Comparison of ENCODE assay signal across 23 cellular contexts in the genomic region with DNA sequence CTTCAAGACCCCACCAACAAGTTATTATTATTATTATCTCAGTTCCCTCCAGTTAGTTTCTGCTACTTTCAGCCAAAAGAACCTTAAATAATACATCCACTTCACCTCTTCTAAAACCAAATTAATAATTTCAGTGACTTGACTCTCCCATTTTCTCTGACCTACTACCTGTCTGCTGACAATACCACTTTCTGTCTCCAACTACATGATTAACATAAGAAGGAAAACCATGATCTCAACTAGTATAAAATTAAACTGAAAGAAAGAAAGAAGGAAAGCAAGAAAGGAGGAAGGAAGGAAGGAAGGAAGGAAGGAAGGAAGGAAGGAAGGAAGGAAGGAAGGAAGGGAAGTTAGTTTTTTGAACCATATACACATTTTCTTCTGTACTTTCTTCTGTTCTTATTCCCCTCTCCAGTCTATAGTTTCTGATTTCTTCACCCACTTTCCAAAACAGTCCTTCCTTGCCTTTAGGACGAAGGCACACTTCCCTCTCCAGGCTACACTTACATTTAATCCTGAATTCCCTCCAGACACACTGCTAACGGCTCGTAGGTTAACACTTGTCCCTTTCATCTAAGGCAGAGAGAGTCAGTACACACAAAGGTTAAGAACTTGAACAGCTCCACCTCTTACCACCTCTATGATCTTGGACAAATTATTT.
DNase-seq lines count a peak whose midpoint lies in the region; ATAC-seq, FAIRE-seq and TF ChIP-seq lines count a peak whose summit lies in the region.
"Had no signal": no experiment of that assay in that cellular context is flagged by ENCODE, and none has a peak within 500 bp of the region (broad histone marks: within the 10 kb centered on the region; RNA-seq: fewer than 3 reads in every experiment).

No MANE protein-coding gene starts in this region.

- no peak overlapping the region for H2BK120ac ChIP-seq in H1 (replicated peaks; ENCODE audit: low read depth, low read length)

- H3K79me1 ChIP-seq in H1 (ENCODE audit: low read depth, low read length), result no peaks in the 10 kb centered on the region

- TF ChIP-seq POLR2A in H1 (IDR thresholded peaks at IDR 0.05; ENCODE audit: control extremely low read depth in 1 of 2, low read depth in 2 of 2, low read length in 2 of 2) (no peak), ovary (IDR thresholded peaks at IDR 0.05) (no peak)

- H4K91ac ChIP-seq in H1 (replicated peaks; ENCODE audit: insufficient read length, low read length), result no peak overlapping the region

- TF ChIP-seq EP300 in H1 (IDR thresholded peaks at IDR 0.05; ENCODE audit: borderline replicate concordance in 1 of 2, low read depth in 2 of 2, low read length in 2 of 2), result no peak
- TF ChIP-seq EP300 in ovary (IDR thresholded peaks at IDR 0.05), result no peak

- H2BK5ac ChIP-seq in H1 (ENCODE audit: low read depth, low read length), result no peak overlapping the region

- H3K4me3 ChIP-seq in BLaER1 (no peak overlapping the region), H1 (ENCODE audit: extremely low read depth in 1 of 4, insufficient read depth in 2 of 4, low read depth in 3 of 4, low read length in 4 of 4) (no peak overlapping the region), ovary (no peak overlapping the region)
- H3K4me3 ChIP-seq: GM12878 had no signal

- WGBS in H1 (ENCODE audit: extremely low coverage in 1 of 2, insufficient coverage in 1 of 2, insufficient read length in 1 of 2, insufficient replicate concordance in 2 of 2, low coverage in 1 of 2, low lambda C conversion rate in 2 of 2, missing lambda C conversion rate in 1 of 2), 2 experiments, result 86% methylated on average over 3 of the region's 3 CpGs; no CpG with 5 or more reads in 1 of the 2 experiments
- WGBS in ovary, 3 donors, result 72 to 82% (median 78%) methylated on average over 3 of the region's 3 CpGs

- no peaks in the 10 kb centered on the region for H3K9me3 ChIP-seq in BLaER1
- no peaks in the 10 kb centered on the region for H3K9me3 ChIP-seq in H1 (ENCODE audit: insufficient read depth in 2 of 2, low read depth in 1 of 2, low read length in 1 of 2)
- no peaks in the 10 kb centered on the region for H3K9me3 ChIP-seq in ovary

- no peaks in the 10 kb centered on the region; the same call in 1 of the 2 replicates for H3K23me2 ChIP-seq in H1 (ENCODE audit: low read depth, low read length)

- no peaks in the 10 kb centered on the region for H3K27me3 ChIP-seq in BLaER1
- H3K27me3 ChIP-seq in H1 (replicated peaks in 1 of 4; ENCODE audit: control insufficient read depth in 3 of 4, extremely low read depth in 1 of 4, insufficient read depth in 3 of 4, low read length in 3 of 4), result no peaks in the 10 kb centered on the region
- H3K27me3 ChIP-seq in ovary, result no peaks in the 10 kb centered on the region

- no peak overlapping the region for H2AK5ac ChIP-seq in H1 (ENCODE audit: low read depth, low read length)

- H2BK12ac ChIP-seq in H1 (ENCODE audit: low read depth, low read length), result no peak overlapping the region

- POLR2A ChIA-PET in H1 (lab: Charles Lee; ENCODE audit: partially characterized antibody), result no interaction called here

- H4K5ac ChIP-seq in H1 (ENCODE audit: insufficient read length, low read depth, low read length), result no peak overlapping the region

- no peaks in the 10 kb centered on the region for H3K79me2 ChIP-seq in H1 (ENCODE audit: control insufficient read depth in 1 of 2, insufficient read depth in 2 of 2, low read length in 2 of 2)

- H2BK20ac ChIP-seq in H1 (ENCODE audit: low read length), result no peak overlapping the region

- DNase-seq in H1 (ENCODE audit: low read depth in 1 of 2, low spot score in 2 of 2) (no peak), ovary (no peak)
- no peak for DNase-seq in activated CD4-positive, CD25-positive, alpha-beta regulatory T cell treated with anti-CD3 and anti-CD28 coated beads, Interleukin-2, amount 50 U/mL, for 72 hours
- DNase-seq: 8988T; AML-193; C1 segment of cervical spinal cord; CD4-positive, alpha-beta memory T cell; CD4-positive, CD25-positive, alpha-beta regulatory T cell; CD8-positive, alpha-beta memory T cell; COR-L47; DMS 273 treated with DMSO at 0.1 percent for 48 hours; DMS153; DMS53; DMS79; DND-41; EL; GDM1 had no signal

- H3K4me2 ChIP-seq in BLaER1 (peak overlapping the region; percentile 16; the same call in 1 of the 2 replicates), H1 (ENCODE audit: insufficient read depth in 1 of 2, low read depth in 2 of 2, low read length in 2 of 2) (no peak overlapping the region)

- no peak overlapping the region for H3K4ac ChIP-seq in H1 (replicated peaks; ENCODE audit: insufficient read length, low read depth, low read length)

- intact Hi-C loops in ovary (cut with DNase I), result no loop called here

- CTCF ChIA-PET in H1 (lab: Charles Lee; ENCODE audit: partially characterized antibody), result interaction anchor here (0.7 to 3.9 kb wide), 4 partner anchors 9 to 366 kb away, joined by 3 to 31 read pairs (median 8); no protein-coding TSS in a partner anchor

- H3K36me3 ChIP-seq in BLaER1 (no peaks in the 10 kb centered on the region), H1 (ENCODE audit: control insufficient read depth in 2 of 4, insufficient read depth in 4 of 4, low read length in 3 of 4) (no peaks in the 10 kb centered on the region), ovary (no peaks in the 10 kb centered on the region)

- no peak overlapping the region for H3K56ac ChIP-seq in H1 (replicated peaks; ENCODE audit: insufficient read length, low read depth, low read length)

- no peak overlapping the region for H3K18ac ChIP-seq in H1 (ENCODE audit: extremely low read depth, low read length)

- no peak for TF ChIP-seq RAD21 in H1 (IDR thresholded peaks at IDR 0.05 in 1 of 2, conservative IDR thresholded peaks at IDR 0.05 in 1 of 2; ENCODE audit: low read depth in 2 of 2, low read length in 2 of 2)

- H2BK15ac ChIP-seq in H1 (ENCODE audit: low read length), result no peak overlapping the region

- H3K9ac ChIP-seq in BLaER1 (no peak overlapping the region), H1 (replicated peaks in 1 of 4; ENCODE audit: extremely low read depth in 1 of 4, low read depth in 3 of 4, low read length in 3 of 4) (no peak overlapping the region)

- H4K20me1 ChIP-seq in BLaER1 (no peaks in the 10 kb centered on the region), H1 (replicated peaks in 1 of 2; ENCODE audit: control insufficient read depth in 1 of 2, insufficient read depth in 2 of 2, low read length in 2 of 2) (no peaks in the 10 kb centered on the region)

- TF ChIP-seq CTCF in H1 (IDR thresholded peaks at IDR 0.05; ENCODE audit: control extremely low read depth in 1 of 3, insufficient read depth in 1 of 3, low read depth in 1 of 3, low read length in 3 of 3) (no peak), ovary (IDR thresholded peaks at IDR 0.05) (no peak)

- peaks cover 5% of the 10 kb centered on the region; the same call in 1 of the 2 replicates for H3K4me1 ChIP-seq in BLaER1
- no peaks in the 10 kb centered on the region for H3K4me1 ChIP-seq in H1 (replicated peaks in 1 of 4; ENCODE audit: control insufficient read depth in 3 of 4, insufficient read depth in 4 of 4, low read length in 3 of 4)
- H3K4me1 ChIP-seq in ovary (ENCODE audit: insufficient read depth), result no peaks in the 10 kb centered on the region

- H4K8ac ChIP-seq in H1 (ENCODE audit: extremely low read depth, insufficient read depth, low read length), result no peak overlapping the region

- no peak overlapping the region for H3K14ac ChIP-seq in H1 (ENCODE audit: insufficient read length)

- no peak for ATAC-seq in GM19324 (IDR thresholded peaks at IDR 0.05; ENCODE audit: low FRiP score, unreplicated experiment)
- ATAC-seq: GM12878 had no signal

- no peak overlapping the region for H3K27ac ChIP-seq in BLaER1
- H3K27ac ChIP-seq in H1 (ENCODE audit: low read depth, low read length), result no peak overlapping the region
- H3K27ac ChIP-seq in ovary, result no peak overlapping the region

- 0 out of 2 replicates have a peak overlapping the region, but pooled peaks have one; percentile 66 for H2AFZ ChIP-seq in H1 (ENCODE audit: low read length)

- no peak for FAIRE-seq in H1 (lab: Jason Lieb, UNC)
- FAIRE-seq: A204.1, GM12878, GM12892, GM18507 had no signal

- H3K23ac ChIP-seq in H1 (ENCODE audit: insufficient read length), result no peak overlapping the region

TF ChIP-seq in H1, 55 proteins besides CTCF, POLR2A, EP300 and RAD21:
- TF ChIP-seq YY1 (IDR thresholded peaks at IDR 0.05; ENCODE audit: low read depth, low read length), result no peak
- TF ChIP-seq BRCA1 (IDR thresholded peaks at IDR 0.05; ENCODE audit: low read depth, low read length), result no peak
- no peak for TF ChIP-seq POU5F1 (IDR thresholded peaks at IDR 0.05; ENCODE audit: low read depth, low read length)
- TF ChIP-seq KDM1A (IDR thresholded peaks at IDR 0.05; ENCODE audit: borderline replicate concordance, low read length), result no peak
- TF ChIP-seq BACH1 (IDR thresholded peaks at IDR 0.05; ENCODE audit: low read length), result no peak
- TF ChIP-seq MAFK (IDR thresholded peaks at IDR 0.05; ENCODE audit: low read depth, low read length), result no peak
- no peak for TF ChIP-seq GABPA (IDR thresholded peaks at IDR 0.05; ENCODE audit: borderline replicate concordance, insufficient read depth, low read length)
- TF ChIP-seq TAF7 (optimal IDR thresholded peaks at IDR 0.05; ENCODE audit: borderline replicate concordance, low read depth, low read length), result no peak
